ENCODE assay signal across 12 cellular contexts in genomic region chr5:141149812-141150211, GRCh38. TPM values are rescaled to one million over a fixed set of nuclear protein-coding genes. Genes with fewer than 3 reads are reported as not detected.
DNase-seq lines count a peak whose midpoint lies in the region; ATAC-seq and TF ChIP-seq lines count a peak whose summit lies in the region.
"Had no signal": no experiment of that assay in that cellular context is flagged by ENCODE, and none has a peak within 500 bp of the region (broad histone marks: within the 10 kb centered on the region; RNA-seq: fewer than 3 reads in every experiment).

Gene PCDHB6, plus strand, starts transcription at chr5:141150057. Its CDS starts 201 bp downstream, at chr5:141150258.

- 13 to 17% methylated on average over 18 of the region's 18 CpGs for WGBS in upper lobe of left lung, 2 donors

- DNase-seq in AG10803 (ENCODE audit: low read depth) (peak; percentile 18), H4 (ENCODE audit: low spot score) (peak; percentile 34), inferior parietal cortex (ENCODE audit: extremely low spot score) (peak; percentile 18), left colon (no peak), upper lobe of left lung (no peak), NCI-H1092 (lab: John Stamatoyannopoulos, UW) (no peak)
- DNase-seq: activated T-cell treated with anti-CD3 and anti-CD28 coated beads, Interleukin-2, amount 50 U/mL, for 4 hours; naive B cell; Peyer's patch had no signal

- H3K27ac ChIP-seq in SU-DHL-6 (ENCODE audit: low read depth, low read length) (no peak within 1 kb of the TSS), upper lobe of left lung (no peak within 1 kb of the TSS)
- H3K27ac ChIP-seq: epithelial cell of prostate, Peyer's patch had no signal

- H3K9me3 ChIP-seq in SU-DHL-6 (ENCODE audit: insufficient read depth, low read length) (no peaks in the 10 kb centered on the region), upper lobe of left lung (peaks cover 16 to 43% (median 28%) of the 10 kb centered on the region in 4 donors)

- H2AFZ ChIP-seq in SU-DHL-6 (ENCODE audit: low read depth, low read length, severe bottlenecking) = no peak within 1 kb of the TSS

- H3K36me3 ChIP-seq in SU-DHL-6 (ENCODE audit: low read length) (no peaks in the 10 kb centered on the region), upper lobe of left lung (no peaks in the 10 kb centered on the region)
- H3K36me3 ChIP-seq: Peyer's patch had no signal

- no peak within 1 kb of the TSS for H3K9ac ChIP-seq in SU-DHL-6 (ENCODE audit: low read length)

- ATAC-seq in left colon = no peak
- ATAC-seq in upper lobe of left lung (ENCODE audit: low FRiP score in 2 of 2) = no peak
- ATAC-seq in GM21423 (IDR thresholded peaks at IDR 0.05; ENCODE audit: unreplicated experiment) = no peak
- ATAC-seq: activated T-cell treated with anti-CD3 and anti-CD28 coated beads, Interleukin-2, amount 50 U/mL, for 4 hours had no signal

- H3K79me2 ChIP-seq in SU-DHL-6 (ENCODE audit: insufficient read depth, low read length) = no peaks in the 10 kb centered on the region

- H3F3A ChIP-seq in SU-DHL-6 (ENCODE audit: insufficient read depth) = no peaks in the 10 kb centered on the region

- TF ChIP-seq POLR2A in upper lobe of left lung (IDR thresholded peaks at IDR 0.05) = no peak

- no peaks in the 10 kb centered on the region for H3K27me3 ChIP-seq in SU-DHL-6 (ENCODE audit: low read length)
- H3K27me3 ChIP-seq in upper lobe of left lung = no peaks in the 10 kb centered on the region
- H3K27me3 ChIP-seq: Peyer's patch had no signal

- H3K4me2 ChIP-seq in SU-DHL-6 (ENCODE audit: low read depth, low read length, poor library complexity, severe bottlenecking) = no peak within 1 kb of the TSS

- no peaks in the 10 kb centered on the region for H4K20me1 ChIP-seq in SU-DHL-6 (ENCODE audit: low read depth, low read length)

- no peak for TF ChIP-seq EP300 in upper lobe of left lung (IDR thresholded peaks at IDR 0.05)

- H3K4me3 ChIP-seq in AG10803 (ENCODE audit: low read length) (peak within 1 kb of the TSS; percentile 35), SU-DHL-6 (ENCODE audit: insufficient read depth, low read length, poor library complexity, severe bottlenecking) (no peak within 1 kb of the TSS), upper lobe of left lung (peak within 1 kb of the TSS in 1 of 4 donors; percentile 17)
- H3K4me3 ChIP-seq: Peyer's patch had no signal

- no peaks in the 10 kb centered on the region for H3K9me2 ChIP-seq in SU-DHL-6 (replicated peaks; ENCODE audit: insufficient read depth, low read length)

- TF ChIP-seq CTCF in AG10803 (conservative IDR thresholded peaks at IDR 0.05; ENCODE audit: low read length) = peak; percentile 47
- TF ChIP-seq CTCF in SU-DHL-6 (IDR thresholded peaks at IDR 0.05; ENCODE audit: insufficient read depth, low read length, poor library complexity, severe bottlenecking) = peak; percentile 32
- TF ChIP-seq CTCF in upper lobe of left lung (IDR thresholded peaks at IDR 0.05) = peak in 1 of 6 experiments; percentile 12

- intact Hi-C loops in left colon (cut with DNase I, micrococcal nuclease) = no loop called here

- H3K4me1 ChIP-seq in upper lobe of left lung = no peaks in the 10 kb centered on the region
- H3K4me1 ChIP-seq: Peyer's patch had no signal

RNA-seq across cellular contexts. Expression of gene PCDHB6, which starts in this region (rescaled TPM):
- 3.6 and 4.1 TPM in 2 replicates for total RNA-seq in H4 (2014; rRNA removed; shearing (Covaris generic))
- under 1 TPM in 1 of 2 donors, not detected in 1; 0.11 TPM for total RNA-seq in left colon
- total RNA-seq in upper lobe of left lung = 1 to 10 TPM in 1 of 6 donors, under 1 TPM in 4, not detected in 1; 0.46 to 1.0 (median 0.77) TPM

Comparison
In these comparisons a context has a peak if more than half of its experiments do, and no peak if none do; other contexts are left out.
1. DNase-seq: peak in AG10803 (single experiment), H4 (single experiment) and inferior parietal cortex (single experiment); none in left colon (0 of 2), upper lobe of left lung (0 of 2) and NCI-H1092 (single experiment).